ENCODE assay signal across 9 cellular contexts in the genomic region with DNA sequence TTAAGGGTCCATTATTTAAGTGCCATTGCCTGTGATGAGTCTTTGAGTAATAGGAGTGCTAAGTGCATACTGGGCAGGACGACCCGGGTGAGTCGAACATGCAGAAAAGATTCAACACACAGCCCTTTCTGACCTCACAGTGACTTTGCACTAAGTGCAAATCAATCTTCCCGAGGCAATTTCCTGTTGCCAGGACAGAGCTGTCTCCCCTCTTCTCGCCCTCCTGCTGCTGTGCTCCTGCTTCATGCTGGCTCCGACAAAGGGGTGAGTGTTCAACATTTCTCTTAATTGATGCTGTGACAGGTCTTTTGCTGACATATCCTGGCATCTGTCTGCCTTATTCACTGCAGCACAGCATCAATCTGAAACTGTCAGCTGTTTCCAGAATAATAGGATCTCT. TPM values are rescaled to one million over a fixed set of nuclear protein-coding genes. Genes with fewer than 3 reads are reported as not detected.
DNase-seq lines count a peak whose midpoint lies in the region; ATAC-seq and TF ChIP-seq lines count a peak whose summit lies in the region.
"Had no signal": no experiment of that assay in that cellular context is flagged by ENCODE, and none has a peak within 500 bp of the region (broad histone marks: within the 10 kb centered on the region; RNA-seq: fewer than 3 reads in every experiment).

No MANE protein-coding gene starts in this region.

- H3K27ac ChIP-seq in KOPT-K1 (ENCODE audit: low read depth, low read length, poor library complexity, severe bottlenecking), result peak overlapping the region; percentile 3

- H3K4me3 ChIP-seq in BE2C (ENCODE audit: low read depth, low read length), result no peak overlapping the region

- no peaks in the 10 kb centered on the region for H3K27me3 ChIP-seq in BE2C

- peak; percentile 53 for DNase-seq in BE2C
- peak; percentile 92 for DNase-seq in SK-MEL-5 (ENCODE audit: low read depth, low spot score)
- peak; percentile 90 for DNase-seq in left kidney (ENCODE audit: low read depth, low spot score)
- no peak for DNase-seq in HUDEP-2 (lab: John Stamatoyannopoulos, UW; ENCODE audit: unreplicated experiment in 76 of 76)
- no peak for DNase-seq in hippocampal formation (lab: John Stamatoyannopoulos, UW)
- DNase-seq in NAMALWA (ENCODE audit: low spot score), result no peak
- no peak for DNase-seq in activated T-cell treated with anti-CD3 and anti-CD28 coated beads, Interleukin-2, amount 50 U/mL, for 4 hours
- DNase-seq: T-helper 1 cell had no signal

- H3K9me3 ChIP-seq in BE2C, result no peaks in the 10 kb centered on the region
- H3K9me3 ChIP-seq in KOPT-K1 (ENCODE audit: insufficient read depth, low read length, poor library complexity, severe bottlenecking), result no peaks in the 10 kb centered on the region

- in situ Hi-C loops in SK-MEL-5 (cut with HindIII; ENCODE audit: low pct_unique_long_range_greater_than_20kb, low sequenced_read_pairs), result no loop called here

- ATAC-seq in activated T-cell treated with anti-CD3 and anti-CD28 coated beads, Interleukin-2, amount 50 U/mL, for 4 hours, result no peak

- H3K4me3 Mint-ChIP-seq in activated T-cell treated with anti-CD3 and anti-CD28 coated beads, Interleukin-2, amount 50 U/mL, for 4 hours, result no peak overlapping the region

- H3K36me3 ChIP-seq in BE2C, result no peaks in the 10 kb centered on the region
- no peaks in the 10 kb centered on the region for H3K36me3 ChIP-seq in KOPT-K1 (ENCODE audit: insufficient read depth, low read length)

- H3K4me1 Mint-ChIP-seq in activated T-cell treated with anti-CD3 and anti-CD28 coated beads, Interleukin-2, amount 50 U/mL, for 4 hours (ENCODE audit: low read depth), result peaks cover 12% of the 10 kb centered on the region

- no peaks in the 10 kb centered on the region for H3K27me3 Mint-ChIP-seq in activated T-cell treated with anti-CD3 and anti-CD28 coated beads, Interleukin-2, amount 50 U/mL, for 4 hours (ENCODE audit: low read depth)

- no peaks in the 10 kb centered on the region for H3K36me3 Mint-ChIP-seq in activated T-cell treated with anti-CD3 and anti-CD28 coated beads, Interleukin-2, amount 50 U/mL, for 4 hours (ENCODE audit: insufficient read depth)

- peaks cover 9% of the 10 kb centered on the region for H3K4me1 ChIP-seq in BE2C

- H3K9me3 Mint-ChIP-seq in activated T-cell treated with anti-CD3 and anti-CD28 coated beads, Interleukin-2, amount 50 U/mL, for 4 hours, result no peaks in the 10 kb centered on the region

- TF ChIP-seq CTCF in BE2C (IDR thresholded peaks at IDR 0.05; ENCODE audit: low read depth, low read length), result no peak

RNA-seq across cellular contexts. Expression of a gene that starts 42.0 kb away (rescaled TPM):
- polyA plus RNA-seq in BE2C (2012; ENCODE audit: insufficient read depth, insufficient read length, low read depth), result 40.2 TPM
- total RNA-seq in SK-MEL-5 (2014; rRNA removed; shearing (Covaris generic)), result not detected in 2 replicates
- polyA plus RNA-seq in SK-MEL-5 (2015; cell fraction: cytosol; rRNA removed), result not detected in 2 replicates
- polyA plus RNA-seq in SK-MEL-5 (2015; cell fraction: nucleus; rRNA removed), result not detected in 2 replicates
- not detected for total RNA-seq in activated T-cell treated with anti-CD3 and anti-CD28 coated beads, Interleukin-2, amount 50 U/mL, for 4 hours

Comparison
In these comparisons a context has a peak if more than half of its experiments do, and no peak if none do; other contexts are left out.
1. DNase-seq: peak in BE2C (single experiment), SK-MEL-5 (single experiment) and left kidney (single experiment); none in HUDEP-2 (0 of 76), hippocampal formation (0 of 2), NAMALWA (single experiment) and activated T-cell treated with anti-CD3 and anti-CD28 coated beads, Interleukin-2, amount 50 U/mL, for 4 hours (single experiment).